1 cellular context compared by ENCODE assay signal in genomic region chr10:5622586-5622985, GRCh38.
TF ChIP-seq lines count a peak whose summit lies in the region.

No MANE protein-coding gene starts in this region.

TF ChIP-seq in GM23338, 12 proteins besides CTCF, POLR2A, EP300 and RAD21 (continued from another document):
- TF ChIP-seq, protein P1, sequence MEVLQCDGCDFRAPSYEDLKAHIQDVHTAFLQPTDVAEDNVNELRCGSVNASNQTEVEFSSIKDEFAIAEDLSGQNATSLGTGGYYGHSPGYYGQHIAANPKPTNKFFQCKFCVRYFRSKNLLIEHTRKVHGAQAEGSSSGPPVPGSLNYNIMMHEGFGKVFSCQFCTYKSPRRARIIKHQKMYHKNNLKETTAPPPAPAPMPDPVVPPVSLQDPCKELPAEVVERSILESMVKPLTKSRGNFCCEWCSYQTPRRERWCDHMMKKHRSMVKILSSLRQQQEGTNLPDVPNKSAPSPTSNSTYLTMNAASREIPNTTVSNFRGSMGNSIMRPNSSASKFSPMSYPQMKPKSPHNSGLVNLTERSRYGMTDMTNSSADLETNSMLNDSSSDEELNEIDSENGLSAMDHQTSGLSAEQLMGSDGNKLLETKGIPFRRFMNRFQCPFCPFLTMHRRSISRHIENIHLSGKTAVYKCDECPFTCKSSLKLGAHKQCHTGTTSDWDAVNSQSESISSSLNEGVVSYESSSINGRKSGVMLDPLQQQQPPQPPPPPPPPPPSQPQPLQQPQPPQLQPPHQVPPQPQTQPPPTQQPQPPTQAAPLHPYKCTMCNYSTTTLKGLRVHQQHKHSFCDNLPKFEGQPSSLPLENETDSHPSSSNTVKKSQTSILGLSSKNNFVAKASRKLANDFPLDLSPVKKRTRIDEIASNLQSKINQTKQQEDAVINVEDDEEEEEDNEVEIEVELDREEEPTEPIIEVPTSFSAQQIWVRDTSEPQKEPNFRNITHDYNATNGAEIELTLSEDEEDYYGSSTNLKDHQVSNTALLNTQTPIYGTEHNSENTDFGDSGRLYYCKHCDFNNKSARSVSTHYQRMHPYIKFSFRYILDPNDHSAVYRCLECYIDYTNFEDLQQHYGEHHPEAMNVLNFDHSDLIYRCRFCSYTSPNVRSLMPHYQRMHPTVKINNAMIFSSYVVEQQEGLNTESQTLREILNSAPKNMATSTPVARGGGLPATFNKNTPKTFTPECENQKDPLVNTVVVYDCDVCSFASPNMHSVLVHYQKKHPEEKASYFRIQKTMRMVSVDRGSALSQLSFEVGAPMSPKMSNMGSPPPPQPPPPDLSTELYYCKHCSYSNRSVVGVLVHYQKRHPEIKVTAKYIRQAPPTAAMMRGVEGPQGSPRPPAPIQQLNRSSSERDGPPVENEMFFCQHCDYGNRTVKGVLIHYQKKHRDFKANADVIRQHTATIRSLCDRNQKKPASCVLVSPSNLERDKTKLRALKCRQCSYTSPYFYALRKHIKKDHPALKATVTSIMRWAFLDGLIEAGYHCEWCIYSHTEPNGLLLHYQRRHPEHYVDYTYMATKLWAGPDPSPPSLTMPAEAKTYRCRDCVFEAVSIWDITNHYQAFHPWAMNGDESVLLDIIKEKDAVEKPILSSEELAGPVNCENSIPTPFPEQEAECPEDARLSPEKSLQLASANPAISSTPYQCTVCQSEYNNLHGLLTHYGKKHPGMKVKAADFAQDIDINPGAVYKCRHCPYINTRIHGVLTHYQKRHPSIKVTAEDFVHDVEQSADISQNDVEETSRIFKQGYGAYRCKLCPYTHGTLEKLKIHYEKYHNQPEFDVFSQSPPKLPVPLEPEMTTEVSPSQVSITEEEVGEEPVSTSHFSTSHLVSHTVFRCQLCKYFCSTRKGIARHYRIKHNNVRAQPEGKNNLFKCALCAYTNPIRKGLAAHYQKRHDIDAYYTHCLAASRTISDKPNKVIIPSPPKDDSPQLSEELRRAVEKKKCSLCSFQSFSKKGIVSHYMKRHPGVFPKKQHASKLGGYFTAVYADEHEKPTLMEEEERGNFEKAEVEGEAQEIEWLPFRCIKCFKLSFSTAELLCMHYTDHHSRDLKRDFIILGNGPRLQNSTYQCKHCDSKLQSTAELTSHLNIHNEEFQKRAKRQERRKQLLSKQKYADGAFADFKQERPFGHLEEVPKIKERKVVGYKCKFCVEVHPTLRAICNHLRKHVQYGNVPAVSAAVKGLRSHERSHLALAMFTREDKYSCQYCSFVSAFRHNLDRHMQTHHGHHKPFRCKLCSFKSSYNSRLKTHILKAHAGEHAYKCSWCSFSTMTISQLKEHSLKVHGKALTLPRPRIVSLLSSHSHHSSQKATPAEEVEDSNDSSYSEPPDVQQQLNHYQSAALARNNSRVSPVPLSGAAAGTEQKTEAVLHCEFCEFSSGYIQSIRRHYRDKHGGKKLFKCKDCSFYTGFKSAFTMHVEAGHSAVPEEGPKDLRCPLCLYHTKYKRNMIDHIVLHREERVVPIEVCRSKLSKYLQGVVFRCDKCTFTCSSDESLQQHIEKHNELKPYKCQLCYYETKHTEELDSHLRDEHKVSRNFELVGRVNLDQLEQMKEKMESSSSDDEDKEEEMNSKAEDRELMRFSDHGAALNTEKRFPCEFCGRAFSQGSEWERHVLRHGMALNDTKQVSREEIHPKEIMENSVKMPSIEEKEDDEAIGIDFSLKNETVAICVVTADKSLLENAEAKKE (CRISPR knock-in tag; IDR thresholded peaks at IDR 0.05) = no peak
- TF ChIP-seq, protein P2, sequence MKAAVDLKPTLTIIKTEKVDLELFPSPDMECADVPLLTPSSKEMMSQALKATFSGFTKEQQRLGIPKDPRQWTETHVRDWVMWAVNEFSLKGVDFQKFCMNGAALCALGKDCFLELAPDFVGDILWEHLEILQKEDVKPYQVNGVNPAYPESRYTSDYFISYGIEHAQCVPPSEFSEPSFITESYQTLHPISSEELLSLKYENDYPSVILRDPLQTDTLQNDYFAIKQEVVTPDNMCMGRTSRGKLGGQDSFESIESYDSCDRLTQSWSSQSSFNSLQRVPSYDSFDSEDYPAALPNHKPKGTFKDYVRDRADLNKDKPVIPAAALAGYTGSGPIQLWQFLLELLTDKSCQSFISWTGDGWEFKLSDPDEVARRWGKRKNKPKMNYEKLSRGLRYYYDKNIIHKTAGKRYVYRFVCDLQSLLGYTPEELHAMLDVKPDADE (IDR thresholded peaks at IDR 0.05) = no peak
- TF ChIP-seq CREB1 (CRISPR knock-in tag; IDR thresholded peaks at IDR 0.05; ENCODE audit: low read depth) = no peak
TF ChIP-seq in GM23338: peak in this region for 0.
